1 cellular context compared by ENCODE assay signal in genomic region chr20:37725165-37725564, GRCh38.
TF ChIP-seq lines count a peak whose summit lies in the region.

No MANE protein-coding gene starts in this region.

TF ChIP-seq in HepG2, 621 proteins besides CTCF, POLR2A, EP300 and RAD21 (continued from another document):
- TF ChIP-seq PRDM15 (CRISPR knock-in tag; IDR thresholded peaks at IDR 0.05) (no peak), HNF1A (IDR thresholded peaks at IDR 0.05; ENCODE audit: low read depth) (no peak), HNF1A (CRISPR knock-in tag; IDR thresholded peaks at IDR 0.05; ENCODE audit: borderline replicate concordance) (no peak), HOXA5 (CRISPR knock-in tag; IDR thresholded peaks at IDR 0.05) (0 out of 2 replicates have a peak, but pooled peaks have one; percentile 20), HMG20B (CRISPR knock-in tag; conservative IDR thresholded peaks at IDR 0.05) (no peak), ZNF670 (CRISPR knock-in tag; IDR thresholded peaks at IDR 0.05; ENCODE audit: borderline replicate concordance) (no peak)
